ENCODE assay signal across 21 cellular contexts in genomic region chr6:38387994-38388393, GRCh38.
A peak's percentile ranks its signal among the peaks of the same experiment; 100 is the strongest.
DNase-seq lines count a peak whose midpoint lies in the region; ATAC-seq, FAIRE-seq and TF ChIP-seq lines count a peak whose summit lies in the region.
"Had no signal": no experiment of that assay in that cellular context is flagged by ENCODE, and none has a peak within 500 bp of the region (broad histone marks: within the 10 kb centered on the region; RNA-seq: fewer than 3 reads in every experiment).

No MANE protein-coding gene starts in this region.

- TF ChIP-seq CTCF in right atrium auricular region (IDR thresholded peaks at IDR 0.05) = no peak
- TF ChIP-seq CTCF in GM12878 (IDR thresholded peaks at IDR 0.05 in 2 of 3, conservative IDR thresholded peaks at IDR 0.05 in 1 of 3; ENCODE audit: control insufficient read depth in 2 of 3, extremely low read depth in 1 of 3, insufficient read depth in 1 of 3, low read depth in 3 of 3, low read length in 3 of 3) = no peak
- no peak for TF ChIP-seq CTCF in left ventricle myocardium inferior (IDR thresholded peaks at IDR 0.05; ENCODE audit: borderline replicate concordance)

- H3K36me3 ChIP-seq in right atrium auricular region (no peaks in the 10 kb centered on the region), GM12878 (ENCODE audit: control insufficient read depth in 2 of 2, insufficient read depth in 2 of 2, low read length in 1 of 2) (no peaks in the 10 kb centered on the region), left ventricle myocardium inferior (no peaks in the 10 kb centered on the region)
- H3K36me3 ChIP-seq: left lung, upper lobe of left lung had no signal

- no peak for TF ChIP-seq RAD21 in GM12878 (IDR thresholded peaks at IDR 0.05; ENCODE audit: insufficient read depth, low read depth, low read length)

- no peak for DNase-seq in Right ventricle myocardium superior
- DNase-seq in right atrium auricular region (ENCODE audit: low spot score) = no peak
- no peak for DNase-seq in GM12878 (ENCODE audit: low read depth, low spot score)
- no peak for DNase-seq in left ventricle myocardium inferior
- DNase-seq in occipital lobe (lab: John Stamatoyannopoulos, UW) = no peak
- no peak for DNase-seq in NCI-H2081 (lab: John Stamatoyannopoulos, UW)
- DNase-seq in activated naive CD4-positive, alpha-beta T cell (lab: John Stamatoyannopoulos, UW) = no peak
- DNase-seq in NCI-H2171 treated with DMSO at 0.1 percent for 48 hours (lab: John Stamatoyannopoulos, UW) = no peak
- DNase-seq: activated B cell treated with CpG ODN at 0.5 μM for 24 hours; activated effector memory CD4-positive, alpha-beta T cell treated with Interleukin-2 at 50 U/mL for 16 hours; body of pancreas; left lung; NCI-H146; NCI-H345; NK-92 treated with Interleukin-12 subunit alpha and Interleukin-12 subunit beta, amount 100 ng/mL, for 24 hours; SIG-M5; stimulated activated CD4-positive, alpha-beta T cell treated with anti-CD3 and anti-CD28 coated beads, Interleukin-12 subunit alpha, Interleukin-12 subunit beta, amount 100 ng/mL, for 4 hours; stimulated activated naive CD4-positive, alpha-beta T cell treated with Interleukin-2 at 50 U/mL for 16 hours; T-helper 2 cell; upper lobe of left lung had no signal

- peaks cover 0 to 3% of the 10 kb centered on the region in 2 donors for H3K4me1 ChIP-seq in right atrium auricular region
- H3K4me1 ChIP-seq in GM12878 (ENCODE audit: control insufficient read depth, insufficient read depth, low read length) = no peaks in the 10 kb centered on the region
- H3K4me1 ChIP-seq in left ventricle myocardium inferior = peaks cover 28% of the 10 kb centered on the region
- H3K4me1 ChIP-seq: body of pancreas, left lung, upper lobe of left lung had no signal

- no peak overlapping the region for H2AFZ ChIP-seq in GM12878 (ENCODE audit: control insufficient read depth, low read depth, low read length)

- SMC1A ChIA-PET in GM12878 (lab: Charles Lee; ENCODE audit: uncharacterized antibody, unreplicated experiment) = interaction anchor here (0.5 kb wide), 1 partner anchor 545 kb away, joined by 4 read pairs; no protein-coding TSS in a partner anchor

- CTCF ChIA-PET in GM12878 (lab: Yijun Ruan, JAX) = no interaction called here

- POLR2A ChIA-PET in GM12878 (lab: Charles Lee) = no interaction called here

- H3K4me2 ChIP-seq in GM12878 (ENCODE audit: control insufficient read depth, insufficient read depth) = no peak overlapping the region

- TF ChIP-seq EP300 in GM12878 (IDR thresholded peaks at IDR 0.05; ENCODE audit: borderline replicate concordance in 1 of 2, control insufficient read depth in 1 of 2, low read depth in 2 of 2, low read length in 2 of 2) = no peak

- H3K27me3 ChIP-seq in right atrium auricular region = no peaks in the 10 kb centered on the region
- no peaks in the 10 kb centered on the region for H3K27me3 ChIP-seq in GM12878 (replicated peaks in 1 of 2; ENCODE audit: control insufficient read depth in 2 of 2, insufficient read depth in 2 of 2, low read length in 1 of 2)
- H3K27me3 ChIP-seq in left ventricle myocardium inferior (ENCODE audit: low read depth) = no peaks in the 10 kb centered on the region
- H3K27me3 ChIP-seq: body of pancreas, left lung, upper lobe of left lung had no signal

- no peak overlapping the region for H3K4me3 ChIP-seq in right atrium auricular region
- no peak overlapping the region for H3K4me3 ChIP-seq in GM12878
- H3K4me3 ChIP-seq in left ventricle myocardium inferior = no peak overlapping the region
- H3K4me3 ChIP-seq: body of pancreas, left lung, upper lobe of left lung had no signal

- intact Hi-C loops in Right ventricle myocardium superior (cut with DNase I) (no loop called here), GM12878 (cut with micrococcal nuclease; ENCODE audit: unreplicated experiment) (no loop called here), left ventricle myocardium inferior (cut with micrococcal nuclease) (no loop called here)

- H3K9ac ChIP-seq in GM12878 (ENCODE audit: control insufficient read depth, insufficient read depth, low read length) = no peak overlapping the region

- FAIRE-seq in GM12878 (lab: Jason Lieb, UNC) = peak; percentile 47
- FAIRE-seq: H1 had no signal

- H4K20me1 ChIP-seq in GM12878 (ENCODE audit: control insufficient read depth, insufficient read depth) = no peaks in the 10 kb centered on the region

- no TSS peak for BruUV-seq in GM12878 (replicated peaks; lab: Mats Ljungman, UMichigan)

- H3K27ac ChIP-seq in right atrium auricular region (no peak overlapping the region), GM12878 (ENCODE audit: control insufficient read depth, insufficient read depth) (no peak overlapping the region), left ventricle myocardium inferior (replicated peaks) (peak overlapping the region; percentile 51)
- H3K27ac ChIP-seq: body of pancreas, left lung, upper lobe of left lung had no signal

- in situ Hi-C loops in GM12878 (cut with MboI) = no loop called here

- ATAC-seq in Right ventricle myocardium superior (ENCODE audit: poor library complexity) (peak; percentile 86), GM12878 (no peak)
- ATAC-seq: body of pancreas, left lung had no signal

- no peaks in the 10 kb centered on the region for H3K79me2 ChIP-seq in GM12878 (ENCODE audit: control insufficient read depth, insufficient read depth, low read length)

- H3K9me3 ChIP-seq in right atrium auricular region (no peaks in the 10 kb centered on the region), GM12878 (replicated peaks; ENCODE audit: control insufficient read depth, insufficient read depth, low read length) (no peaks in the 10 kb centered on the region), left ventricle myocardium inferior (replicated peaks) (no peaks in the 10 kb centered on the region)
- H3K9me3 ChIP-seq: body of pancreas, left lung, upper lobe of left lung had no signal

- no peak for TF ChIP-seq POLR2A in GM12878 (IDR thresholded peaks at IDR 0.05; ENCODE audit: low read depth, low read length)

- RAD21 ChIA-PET in GM12878 (lab: Charles Lee; ENCODE audit: unreplicated experiment) = no interaction called here

TF ChIP-seq in GM12878, 131 proteins besides CTCF, POLR2A, EP300 and RAD21:
- TF ChIP-seq BMI1 (IDR thresholded peaks at IDR 0.05; ENCODE audit: borderline replicate concordance) (no peak), SIN3A (IDR thresholded peaks at IDR 0.05; ENCODE audit: low read depth, low read length) (no peak), TAF1 (IDR thresholded peaks at IDR 0.05; ENCODE audit: borderline replicate concordance, low read depth, low read length) (no peak), PAX5 (IDR thresholded peaks at IDR 0.05; ENCODE audit: borderline replicate concordance, low read depth, low read length) (no peak), YY1 (IDR thresholded peaks at IDR 0.05; ENCODE audit: low read depth, low read length) (no peak), ZZZ3 (IDR thresholded peaks at IDR 0.05; ENCODE audit: control insufficient read depth, insufficient read length, low read depth) (no peak), SIX5 (IDR thresholded peaks at IDR 0.05; ENCODE audit: low read depth, low read length, severe bottlenecking) (no peak), ZSCAN29 (IDR thresholded peaks at IDR 0.05) (no peak), NR2C2 (IDR thresholded peaks at IDR 0.05; ENCODE audit: borderline replicate concordance, control insufficient read depth, insufficient read length, low read depth) (no peak), BCL11A (IDR thresholded peaks at IDR 0.05; ENCODE audit: low read depth, low read length) (no peak), SUPT20H (IDR thresholded peaks at IDR 0.05; ENCODE audit: borderline replicate concordance, control insufficient read depth, low read depth, low read length) (no peak), LARP7 (IDR thresholded peaks at IDR 0.05) (no peak), BRCA1 (IDR thresholded peaks at IDR 0.05; ENCODE audit: low read depth, low read length) (no peak), GABPA (IDR thresholded peaks at IDR 0.05; ENCODE audit: low read depth) (no peak), POU2F2 (IDR thresholded peaks at IDR 0.05; ENCODE audit: borderline replicate concordance, low read depth, low read length) (no peak), EGR1 (IDR thresholded peaks at IDR 0.05; ENCODE audit: borderline replicate concordance in 1 of 2, low read depth in 2 of 2, low read length in 2 of 2) (no peak), MYC (IDR thresholded peaks at IDR 0.05; ENCODE audit: insufficient read depth, insufficient read length, insufficient replicate concordance, low read length, severe bottlenecking) (no peak), MLLT1 (IDR thresholded peaks at IDR 0.05) (no peak), NFXL1 (IDR thresholded peaks at IDR 0.05; ENCODE audit: borderline replicate concordance) (no peak)
- TF ChIP-seq, protein P1, sequence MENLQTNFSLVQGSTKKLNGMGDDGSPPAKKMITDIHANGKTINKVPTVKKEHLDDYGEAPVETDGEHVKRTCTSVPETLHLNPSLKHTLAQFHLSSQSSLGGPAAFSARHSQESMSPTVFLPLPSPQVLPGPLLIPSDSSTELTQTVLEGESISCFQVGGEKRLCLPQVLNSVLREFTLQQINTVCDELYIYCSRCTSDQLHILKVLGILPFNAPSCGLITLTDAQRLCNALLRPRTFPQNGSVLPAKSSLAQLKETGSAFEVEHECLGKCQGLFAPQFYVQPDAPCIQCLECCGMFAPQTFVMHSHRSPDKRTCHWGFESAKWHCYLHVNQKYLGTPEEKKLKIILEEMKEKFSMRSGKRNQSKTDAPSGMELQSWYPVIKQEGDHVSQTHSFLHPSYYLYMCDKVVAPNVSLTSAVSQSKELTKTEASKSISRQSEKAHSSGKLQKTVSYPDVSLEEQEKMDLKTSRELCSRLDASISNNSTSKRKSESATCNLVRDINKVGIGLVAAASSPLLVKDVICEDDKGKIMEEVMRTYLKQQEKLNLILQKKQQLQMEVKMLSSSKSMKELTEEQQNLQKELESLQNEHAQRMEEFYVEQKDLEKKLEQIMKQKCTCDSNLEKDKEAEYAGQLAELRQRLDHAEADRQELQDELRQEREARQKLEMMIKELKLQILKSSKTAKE (IDR thresholded peaks at IDR 0.05; ENCODE audit: low read depth, poor library complexity, severe bottlenecking) = no peak
TF ChIP-seq in GM12878: peak in this region for 0.
